ENCODE assay signal across 8 cellular contexts in genomic region chr12:56300644-56301464, GRCh38. TPM values are rescaled to one million over a fixed set of nuclear protein-coding genes. Genes with fewer than 3 reads are reported as not detected.
DNase-seq lines count a peak whose midpoint lies in the region; ATAC-seq, FAIRE-seq and TF ChIP-seq lines count a peak whose summit lies in the region.

No MANE protein-coding gene starts in this region.

- peaks cover 13% of the 10 kb centered on the region for H3K4me1 Mint-ChIP-seq in astrocyte (ENCODE audit: low read depth, unreplicated experiment)

- H3K4me1 ChIP-seq in A549, result peaks cover 23% of the 10 kb centered on the region; the same call in 2 of the 3 replicates
- H3K4me1 ChIP-seq in astrocyte (ENCODE audit: insufficient read depth, low read length), result peaks cover 19% of the 10 kb centered on the region
- peaks cover 21% of the 10 kb centered on the region for H3K4me1 ChIP-seq in keratinocyte (ENCODE audit: control insufficient read depth, extremely low read depth, insufficient read depth, low read length)
- peaks cover 25% of the 10 kb centered on the region for H3K4me1 ChIP-seq in testis

- H3K9me3 ChIP-seq in A549 (no peaks in the 10 kb centered on the region), astrocyte (ENCODE audit: insufficient read depth, low read depth, low read length) (no peaks in the 10 kb centered on the region), keratinocyte (ENCODE audit: control insufficient read depth, low read depth, low read length) (no peaks in the 10 kb centered on the region), testis (no peaks in the 10 kb centered on the region)

- no peaks in the 10 kb centered on the region for H3K9me1 ChIP-seq in keratinocyte (ENCODE audit: control insufficient read depth, extremely low read depth, insufficient read depth, low read length)

- no peaks in the 10 kb centered on the region for H3K27me3 Mint-ChIP-seq in astrocyte (ENCODE audit: low read depth, unreplicated experiment)

- H3K27ac ChIP-seq in A549 (peak overlapping the region; percentile 68 to 90), astrocyte (ENCODE audit: low read depth, low read length) (peak overlapping the region; percentile 83), keratinocyte (ENCODE audit: control insufficient read depth, insufficient read depth, low read length) (peak overlapping the region; percentile 88), testis (peak overlapping the region; percentile 22 to 86)

- no peak for TF ChIP-seq EP300 in A549 (IDR thresholded peaks at IDR 0.05)

- H3K36me3 Mint-ChIP-seq in astrocyte (ENCODE audit: low read depth, unreplicated experiment), result peaks cover 6% of the 10 kb centered on the region

- peak overlapping the region; percentile 78 for H3K4me2 ChIP-seq in A549
- H3K4me2 ChIP-seq in astrocyte (ENCODE audit: low read length), result peak overlapping the region; percentile 96
- H3K4me2 ChIP-seq in keratinocyte (ENCODE audit: control insufficient read depth, extremely low read depth, insufficient read depth, low read depth, low read length), result peak overlapping the region; percentile 100

- FAIRE-seq in A549 (lab: Jason Lieb, UNC) (no peak), astrocyte (lab: Jason Lieb, UNC) (no peak), keratinocyte (lab: Jason Lieb, UNC) (no peak)

- H2AFZ ChIP-seq in astrocyte (ENCODE audit: low read depth, low read length) (peak overlapping the region; percentile 88), keratinocyte (ENCODE audit: control insufficient read depth, low read length) (peak overlapping the region; percentile 75)

- no peak for TF ChIP-seq POLR2A in A549 (IDR thresholded peaks at IDR 0.05; ENCODE audit: low read length)
- no peak for TF ChIP-seq POLR2A in testis (IDR thresholded peaks at IDR 0.05)

- H4K20me1 ChIP-seq in astrocyte (ENCODE audit: insufficient read depth, low read length), result peaks cover 35% of the 10 kb centered on the region
- H4K20me1 ChIP-seq in keratinocyte (ENCODE audit: control insufficient read depth, extremely low read depth, insufficient read depth, low read length), result no peaks in the 10 kb centered on the region

- dilution Hi-C loops in keratinocyte (cut with MboI; ENCODE audit: extremely low pct_ligation_motif_present, low sequenced_read_pairs), result no loop called here

- TF ChIP-seq RAD21 in A549 (conservative IDR thresholded peaks at IDR 0.05 in 1 of 2, IDR thresholded peaks at IDR 0.05 in 1 of 2), result no peak

- no peak for TF ChIP-seq CTCF in A549 (IDR thresholded peaks at IDR 0.05)
- TF ChIP-seq CTCF in astrocyte (IDR thresholded peaks at IDR 0.05; ENCODE audit: insufficient read depth, low read depth, low read length), result no peak
- no peak for TF ChIP-seq CTCF in keratinocyte (optimal IDR thresholded peaks at IDR 0.05 in 1 of 3, IDR thresholded peaks at IDR 0.05 in 1 of 3, conservative IDR thresholded peaks at IDR 0.05 in 1 of 3; ENCODE audit: extremely low read depth in 1 of 3, insufficient read depth in 2 of 3, low read length in 3 of 3)
- no peak for TF ChIP-seq CTCF in testis (IDR thresholded peaks at IDR 0.05)

- H3K36me3 ChIP-seq in astrocyte (ENCODE audit: insufficient read depth, low read length) (peaks cover 11% of the 10 kb centered on the region), keratinocyte (ENCODE audit: control insufficient read depth in 2 of 2, extremely low read depth in 1 of 2, insufficient read depth in 2 of 2, low read length in 2 of 2) (peaks cover 6 to 12% of the 10 kb centered on the region in 2 experiments), testis (ENCODE audit: low read depth, missing control alignments) (no peaks in the 10 kb centered on the region)

- H3K27me3 ChIP-seq in astrocyte (ENCODE audit: insufficient read depth, low read length) (no peaks in the 10 kb centered on the region), keratinocyte (ENCODE audit: control insufficient read depth, extremely low read depth, insufficient read depth, low read length) (no peaks in the 10 kb centered on the region), testis (no peaks in the 10 kb centered on the region)

- intact Hi-C loops in testis (cut with DNase I; ENCODE audit: low total_unique reads), result no loop called here

- H3K4me3 ChIP-seq in A549 (peak overlapping the region; percentile 69), astrocyte (ENCODE audit: insufficient read depth, low read depth, low read length) (peak overlapping the region; percentile 92), keratinocyte (ENCODE audit: control insufficient read depth in 2 of 3, extremely low read depth in 1 of 3, insufficient read depth in 2 of 3, low read depth in 1 of 3, low read length in 3 of 3) (peak overlapping the region; percentile 72 to 81 (median 78)), testis (peak overlapping the region; percentile 78 to 83)

- POLR2A ChIA-PET in A549 (lab: Yijun Ruan, JAX), result interaction anchor here (0.6 to 2.9 kb wide), 3 partner anchors 15 to 245 kb away, joined by 3 to 11 read pairs (median 9); partner anchors contain the start of gene CNPY2

- 70% methylated on average over 21 of the region's 21 CpGs for WGBS in A549 (ENCODE audit: missing lambda C conversion rate)
- WGBS in testis, 2 donors, result 18 to 28% methylated on average over 20 to 21 of the region's 21 CpGs

- ATAC-seq in A549 (peak; percentile 3 to 5; a peak in 4 of 6 replicates), HG02943 (IDR thresholded peaks at IDR 0.05; ENCODE audit: low read depth, unreplicated experiment) (peak; percentile 2), GM21717 (IDR thresholded peaks at IDR 0.05; ENCODE audit: unreplicated experiment) (no peak)

- peak overlapping the region; percentile 63 for H3K27ac Mint-ChIP-seq in astrocyte (ENCODE audit: unreplicated experiment)

- peak overlapping the region; percentile 95 for H3K4me3 Mint-ChIP-seq in astrocyte (ENCODE audit: unreplicated experiment)

- H3K79me2 ChIP-seq in astrocyte (ENCODE audit: insufficient read depth, low read length) (peaks cover 57% of the 10 kb centered on the region), keratinocyte (ENCODE audit: control insufficient read depth, insufficient read depth, low read length) (peaks cover 40% of the 10 kb centered on the region)

- no peak for DNase-seq in A549 (ENCODE audit: low read depth in 1 of 2, low spot score in 1 of 2)
- DNase-seq in astrocyte (ENCODE audit: low read depth), result no peak
- no peak for DNase-seq in keratinocyte (ENCODE audit: low read depth, low spot score)
- DNase-seq in testis, result no peak
- DNase-seq in GF-D8 (lab: John Stamatoyannopoulos, UW), result no peak
- no peak for DNase-seq in NCI-H69 (lab: John Stamatoyannopoulos, UW)

- H3K9me3 Mint-ChIP-seq in astrocyte (ENCODE audit: unreplicated experiment), result no peaks in the 10 kb centered on the region

- CTCF ChIA-PET in A549 (lab: Yijun Ruan, JAX), result interaction anchor here (1.1 kb wide), 2 partner anchors 31 to 91 kb away, joined by 3 to 4 read pairs; no protein-coding TSS in a partner anchor

- H3K9ac ChIP-seq in astrocyte (ENCODE audit: low read length) (peak overlapping the region; percentile 87), keratinocyte (ENCODE audit: control insufficient read depth, extremely low read depth, insufficient read depth, low read length) (peak overlapping the region; percentile 96)

RNA-seq across cellular contexts. Expression of gene CS, which starts 0.7 kb away (rescaled TPM):
- polyA plus RNA-seq in A549 (2011; rRNA removed) (223 and 263 TPM in 2 replicates), A549 (2017; fragmentation: RNase III; extraction: RNeasy Plus Mini Kit Qiagen cat#74134 plus additional on column Dnase treatment) (143 to 151 TPM (median 146 TPM) in 3 replicates), keratinocyte (54.3 to 197 TPM (median 105 TPM) in 3 replicates), testis (ENCODE audit: insufficient read depth, low read depth, low replicate concordance) (63.8 TPM)
- 115 and 147 TPM in 2 replicates for polyA plus RNA-seq in A549 (2012; cell fraction: cytosol; rRNA removed)
- polyA plus RNA-seq in A549 (2012; cell fraction: nucleus; rRNA removed), result 122 and 179 TPM in 2 replicates
- polyA minus RNA-seq in A549 (2011; rRNA and poly(A)+ RNA removed), result 312 and 313 TPM in 2 replicates
- total RNA-seq in astrocyte (171 and 212 TPM in 2 replicates), testis (10 to 100 TPM; 67.8 to 70.2 TPM)
- polyA plus RNA-seq in keratinocyte (2011; ENCODE audit: low read depth), result 50.2 TPM
- polyA plus RNA-seq in keratinocyte (2011; cell fraction: cytosol; rRNA removed), result 127 and 169 TPM in 2 replicates
- polyA plus RNA-seq in keratinocyte (2011; cell fraction: nucleus; rRNA removed), result 154 and 160 TPM in 2 replicates
- polyA plus RNA-seq in keratinocyte (2012; ENCODE audit: low replicate concordance), result 71.9 and 113 TPM in 2 replicates
- polyA minus RNA-seq in keratinocyte, result 67.6 to 211 TPM (median 146 TPM) in 3 replicates
- polyA minus RNA-seq in keratinocyte (2011; cell fraction: cytosol; rRNA and poly(A)+ RNA removed), result 105 TPM
- polyA minus RNA-seq in keratinocyte (2011; cell fraction: nucleus; rRNA and poly(A)+ RNA removed), result 83.0 and 115 TPM in 2 replicates

RNA-seq across cellular contexts. Expression of gene CNPY2, which starts 14.9 kb away (rescaled TPM):
- polyA plus RNA-seq in A549 (2011; rRNA removed) (218 and 257 TPM in 2 replicates), A549 (2017; fragmentation: RNase III; extraction: RNeasy Plus Mini Kit Qiagen cat#74134 plus additional on column Dnase treatment) (150 to 158 TPM (median 155 TPM) in 3 replicates), keratinocyte (122 to 162 TPM (median 160 TPM) in 3 replicates), testis (ENCODE audit: insufficient read depth, low read depth, low replicate concordance) (82.5 TPM)
- polyA plus RNA-seq in A549 (2012; cell fraction: cytosol; rRNA removed), result 182 and 220 TPM in 2 replicates
- polyA plus RNA-seq in A549 (2012; cell fraction: nucleus; rRNA removed), result 73.4 and 112 TPM in 2 replicates
- 55.1 and 69.8 TPM in 2 replicates for polyA minus RNA-seq in A549 (2011; rRNA and poly(A)+ RNA removed)
- total RNA-seq in astrocyte (187 and 202 TPM in 2 replicates), testis (10 to 100 TPM; 62.4 to 63.3 TPM)
- polyA plus RNA-seq in keratinocyte (2011; ENCODE audit: low read depth), result 52.6 TPM
- 146 and 188 TPM in 2 replicates for polyA plus RNA-seq in keratinocyte (2011; cell fraction: cytosol; rRNA removed)
- polyA plus RNA-seq in keratinocyte (2011; cell fraction: nucleus; rRNA removed), result 146 and 153 TPM in 2 replicates
- polyA plus RNA-seq in keratinocyte (2012; ENCODE audit: low replicate concordance), result 82.7 and 95.9 TPM in 2 replicates
- polyA minus RNA-seq in keratinocyte, result 23.1 to 90.2 TPM (median 77.2 TPM) in 3 replicates
- polyA minus RNA-seq in keratinocyte (2011; cell fraction: cytosol; rRNA and poly(A)+ RNA removed), result 30.5 TPM
- 19.6 and 31.4 TPM in 2 replicates for polyA minus RNA-seq in keratinocyte (2011; cell fraction: nucleus; rRNA and poly(A)+ RNA removed)

RNA-seq across cellular contexts. Expression of gene PAN2, which starts 32.9 kb away (rescaled TPM):
- polyA plus RNA-seq in A549 (2011; rRNA removed), result 66.8 and 89.4 TPM in 2 replicates
- 19.2 and 22.8 TPM in 2 replicates for polyA plus RNA-seq in A549 (2012; cell fraction: cytosol; rRNA removed)
- 179 and 194 TPM in 2 replicates for polyA plus RNA-seq in A549 (2012; cell fraction: nucleus; rRNA removed)
- polyA plus RNA-seq in A549 (2017; fragmentation: RNase III; extraction: RNeasy Plus Mini Kit Qiagen cat#74134 plus additional on column Dnase treatment), result 24.0 to 30.0 TPM (median 29.6 TPM) in 3 replicates
- 38.0 and 39.3 TPM in 2 replicates for polyA minus RNA-seq in A549 (2011; rRNA and poly(A)+ RNA removed)
- total RNA-seq in astrocyte, result 10.1 and 15.4 TPM in 2 replicates
- polyA plus RNA-seq in keratinocyte, result 20.0 to 26.3 TPM (median 26.2 TPM) in 3 replicates
- polyA plus RNA-seq in keratinocyte (2011; ENCODE audit: low read depth), result 32.6 TPM
- 3.6 and 5.8 TPM in 2 replicates for polyA plus RNA-seq in keratinocyte (2011; cell fraction: cytosol; rRNA removed)
- polyA plus RNA-seq in keratinocyte (2011; cell fraction: nucleus; rRNA removed), result 189 and 194 TPM in 2 replicates
- 12.8 and 29.0 TPM in 2 replicates for polyA plus RNA-seq in keratinocyte (2012; ENCODE audit: low replicate concordance)
- polyA minus RNA-seq in keratinocyte, result 11.1 to 22.3 TPM (median 17.3 TPM) in 3 replicates
- 5.8 TPM for polyA minus RNA-seq in keratinocyte (2011; cell fraction: cytosol; rRNA and poly(A)+ RNA removed)
- polyA minus RNA-seq in keratinocyte (2011; cell fraction: nucleus; rRNA and poly(A)+ RNA removed), result 14.6 and 42.4 TPM in 2 replicates
- total RNA-seq in testis, result 100 to 1,000 TPM; 105 to 155 TPM
- polyA plus RNA-seq in testis (ENCODE audit: insufficient read depth, low read depth, low replicate concordance), result 119 TPM

RNA-seq across cellular contexts. Expression of gene COQ10A, which starts 34.1 kb away (rescaled TPM):
- polyA plus RNA-seq in A549 (2011; rRNA removed) (40.9 and 41.2 TPM in 2 replicates), A549 (2017; fragmentation: RNase III; extraction: RNeasy Plus Mini Kit Qiagen cat#74134 plus additional on column Dnase treatment) (20.7 to 23.5 TPM (median 23.2 TPM) in 3 replicates), keratinocyte (7.5 to 12.1 TPM (median 11.6 TPM) in 3 replicates), testis (ENCODE audit: insufficient read depth, low read depth, low replicate concordance) (10.6 TPM)
- 33.5 and 38.0 TPM in 2 replicates for polyA plus RNA-seq in A549 (2012; cell fraction: cytosol; rRNA removed)
- 73.4 and 87.0 TPM in 2 replicates for polyA plus RNA-seq in A549 (2012; cell fraction: nucleus; rRNA removed)
- polyA minus RNA-seq in A549 (2011; rRNA and poly(A)+ RNA removed), result 20.8 and 21.3 TPM in 2 replicates
- total RNA-seq in astrocyte (6.7 and 9.3 TPM in 2 replicates), testis (10 to 100 TPM; 24.2 to 26.9 TPM)
- 1.4 TPM for polyA plus RNA-seq in keratinocyte (2011; ENCODE audit: low read depth)
- polyA plus RNA-seq in keratinocyte (2011; cell fraction: cytosol; rRNA removed), result 4.1 and 6.3 TPM in 2 replicates
- polyA plus RNA-seq in keratinocyte (2011; cell fraction: nucleus; rRNA removed), result 24.8 and 25.0 TPM in 2 replicates
- 4.4 and 4.6 TPM in 2 replicates for polyA plus RNA-seq in keratinocyte (2012; ENCODE audit: low replicate concordance)
- polyA minus RNA-seq in keratinocyte, result 3.9 to 7.4 TPM (median 4.4 TPM) in 3 replicates
- 3.6 TPM for polyA minus RNA-seq in keratinocyte (2011; cell fraction: cytosol; rRNA and poly(A)+ RNA removed)
- polyA minus RNA-seq in keratinocyte (2011; cell fraction: nucleus; rRNA and poly(A)+ RNA removed), result 2.4 and 5.7 TPM in 2 replicates

RNA-seq across cellular contexts. Expression of gene IL23A, which starts 37.8 kb away (rescaled TPM):
- polyA plus RNA-seq in A549 (2011; rRNA removed) (0.21 and 0.34 TPM in 2 replicates), A549 (2017; fragmentation: RNase III; extraction: RNeasy Plus Mini Kit Qiagen cat#74134 plus additional on column Dnase treatment) (0.31 to 0.34 TPM (median 0.33 TPM) in 3 replicates), keratinocyte (0.68 to 1.6 TPM (median 1.5 TPM) in 3 replicates), testis (ENCODE audit: insufficient read depth, low read depth, low replicate concordance) (34.9 TPM)
- 0.52 and 0.76 TPM in 2 replicates for polyA plus RNA-seq in A549 (2012; cell fraction: cytosol; rRNA removed)
- 0.77 and 0.97 TPM in 2 replicates for polyA plus RNA-seq in A549 (2012; cell fraction: nucleus; rRNA removed)
- 0.24 and 0.41 TPM in 2 replicates for polyA minus RNA-seq in A549 (2011; rRNA and poly(A)+ RNA removed)
- total RNA-seq in astrocyte (0.32 TPM in 1 of 2 replicates, not detected in the other), testis (1 to 10 TPM; 8.1 to 8.4 TPM)
- polyA plus RNA-seq in keratinocyte (2011; ENCODE audit: low read depth), result not detected
- 0.30 and 0.63 TPM in 2 replicates for polyA plus RNA-seq in keratinocyte (2011; cell fraction: cytosol; rRNA removed)
- polyA plus RNA-seq in keratinocyte (2011; cell fraction: nucleus; rRNA removed), result 0.69 and 0.80 TPM in 2 replicates
- 0.58 and 1.7 TPM in 2 replicates for polyA plus RNA-seq in keratinocyte (2012; ENCODE audit: low replicate concordance)
- not detected in 3 replicates for polyA minus RNA-seq in keratinocyte
- not detected for polyA minus RNA-seq in keratinocyte (2011; cell fraction: cytosol; rRNA and poly(A)+ RNA removed)
- polyA minus RNA-seq in keratinocyte (2011; cell fraction: nucleus; rRNA and poly(A)+ RNA removed), result not detected in 2 replicates
